8 cellular contexts compared by ENCODE assay signal in genomic region chr2:98472132-98472650, GRCh38. TPM values are rescaled to one million over a fixed set of nuclear protein-coding genes. Genes with fewer than 3 reads are reported as not detected.
DNase-seq lines count a peak whose midpoint lies in the region; ATAC-seq lines count a peak whose summit lies in the region.

No MANE protein-coding gene starts in this region.

- no peaks in the 10 kb centered on the region for H3K9me3 Mint-ChIP-seq in activated CD8-positive, alpha-beta memory T cell treated with anti-CD3 and anti-CD28 coated beads, Interleukin-2, amount 10 ng/mL, durations not matched to agents 7 days and 5 days (ENCODE audit: low read depth)
- no peaks in the 10 kb centered on the region for H3K9me3 Mint-ChIP-seq in activated CD8-positive, alpha-beta T cell treated with anti-CD3 and anti-CD28 coated beads, Interleukin-2, amount 10 ng/mL, durations not matched to agents 7 days and 5 days (ENCODE audit: insufficient read depth)
- H3K9me3 Mint-ChIP-seq in natural killer cell treated with Interleukin-12 subunit alpha and Interleukin-12 subunit beta and Interleukin-15 and Interleukin-18, amount 100 ng/mL, for 72 hours: no peaks in the 10 kb centered on the region

- no peak for ATAC-seq in activated CD8-positive, alpha-beta memory T cell treated with anti-CD3 and anti-CD28 coated beads, Interleukin-2, amount 10 ng/mL, durations not matched to agents 7 days and 5 days
- ATAC-seq in activated CD8-positive, alpha-beta T cell treated with anti-CD3 and anti-CD28 coated beads, Interleukin-2, amount 10 ng/mL, durations not matched to agents 7 days and 5 days: no peak
- ATAC-seq in natural killer cell treated with Interleukin-12 subunit alpha and Interleukin-12 subunit beta and Interleukin-15 and Interleukin-18, amount 100 ng/mL, for 72 hours: no peak
- ATAC-seq in HG02642 (IDR thresholded peaks at IDR 0.05; ENCODE audit: poor library complexity, unreplicated experiment): no peak
- ATAC-seq in HG03469 (IDR thresholded peaks at IDR 0.05; ENCODE audit: unreplicated experiment): no peak

- H3K4me3 Mint-ChIP-seq in activated CD8-positive, alpha-beta memory T cell treated with anti-CD3 and anti-CD28 coated beads, Interleukin-2, amount 10 ng/mL, durations not matched to agents 7 days and 5 days: no peak overlapping the region
- H3K4me3 Mint-ChIP-seq in activated CD8-positive, alpha-beta T cell treated with anti-CD3 and anti-CD28 coated beads, Interleukin-2, amount 10 ng/mL, durations not matched to agents 7 days and 5 days: peak overlapping the region; percentile 39
- peak overlapping the region; percentile 79 for H3K4me3 Mint-ChIP-seq in natural killer cell treated with Interleukin-12 subunit alpha and Interleukin-12 subunit beta and Interleukin-15 and Interleukin-18, amount 100 ng/mL, for 72 hours

- no peak for DNase-seq in activated CD8-positive, alpha-beta memory T cell treated with anti-CD3 and anti-CD28 coated beads, Interleukin-2, amount 10 ng/mL, durations not matched to agents 7 days and 5 days
- no peak for DNase-seq in activated CD8-positive, alpha-beta memory T cell treated with anti-CD3 and anti-CD28 coated beads, Interleukin-2, amount 50 U/mL, for 4 hours
- DNase-seq in NCI-H1694 (lab: John Stamatoyannopoulos, UW): peak; percentile 34
- no peak for DNase-seq in activated CD8-positive, alpha-beta T cell treated with anti-CD3 and anti-CD28 coated beads, Interleukin-2, amount 10 ng/mL, durations not matched to agents 7 days and 5 days
- DNase-seq in natural killer cell treated with Interleukin-12 subunit alpha and Interleukin-12 subunit beta and Interleukin-15 and Interleukin-18, amount 100 ng/mL, for 72 hours (ENCODE audit: low spot score): no peak
- DNase-seq in D341Med (ENCODE audit: low spot score): no peak

- peaks cover 99% of the 10 kb centered on the region for H3K4me1 Mint-ChIP-seq in activated CD8-positive, alpha-beta memory T cell treated with anti-CD3 and anti-CD28 coated beads, Interleukin-2, amount 10 ng/mL, durations not matched to agents 7 days and 5 days
- H3K4me1 Mint-ChIP-seq in activated CD8-positive, alpha-beta T cell treated with anti-CD3 and anti-CD28 coated beads, Interleukin-2, amount 10 ng/mL, durations not matched to agents 7 days and 5 days (ENCODE audit: low read depth): peaks cover 94% of the 10 kb centered on the region
- H3K4me1 Mint-ChIP-seq in natural killer cell treated with Interleukin-12 subunit alpha and Interleukin-12 subunit beta and Interleukin-15 and Interleukin-18, amount 100 ng/mL, for 72 hours (ENCODE audit: low read depth in 2 of 2): peaks cover 76 to 83% of the 10 kb centered on the region in 2 donors

- CTCF ChIA-PET in activated CD8-positive, alpha-beta memory T cell treated with anti-CD3 and anti-CD28 coated beads, Interleukin-2, amount 10 ng/mL, durations not matched to agents 7 days and 5 days (lab: Charles Lee): interaction anchor here (0.6 to 10.4 kb wide), 7 partner anchors 10 to 59 kb away, joined by 3 to 166 read pairs (median 5); partner anchors contain the start of gene INPP4A
- CTCF ChIA-PET in activated CD8-positive, alpha-beta T cell treated with anti-CD3 and anti-CD28 coated beads, Interleukin-2, amount 10 ng/mL, durations not matched to agents 7 days and 5 days (lab: Charles Lee): interaction anchor here (1.5 to 2.7 kb wide), 4 partner anchors 10 to 26 kb away, joined by 6 to 21 read pairs (median 12); no protein-coding TSS in a partner anchor

- POLR2A ChIA-PET in activated CD8-positive, alpha-beta T cell treated with anti-CD3 and anti-CD28 coated beads, Interleukin-2, amount 10 ng/mL, durations not matched to agents 7 days and 5 days (lab: Charles Lee): interaction anchor here (1.8 kb wide), 1 partner anchor 26 kb away, joined by 16 read pairs; no protein-coding TSS in a partner anchor

- H3K27ac Mint-ChIP-seq in activated CD8-positive, alpha-beta memory T cell treated with anti-CD3 and anti-CD28 coated beads, Interleukin-2, amount 10 ng/mL, durations not matched to agents 7 days and 5 days: peak overlapping the region; percentile 90
- H3K27ac Mint-ChIP-seq in activated CD8-positive, alpha-beta T cell treated with anti-CD3 and anti-CD28 coated beads, Interleukin-2, amount 10 ng/mL, durations not matched to agents 7 days and 5 days: peak overlapping the region; percentile 85
- H3K27ac Mint-ChIP-seq in natural killer cell treated with Interleukin-12 subunit alpha and Interleukin-12 subunit beta and Interleukin-15 and Interleukin-18, amount 100 ng/mL, for 72 hours: peak overlapping the region; percentile 94 to 95

- H3K27me3 Mint-ChIP-seq in activated CD8-positive, alpha-beta memory T cell treated with anti-CD3 and anti-CD28 coated beads, Interleukin-2, amount 10 ng/mL, durations not matched to agents 7 days and 5 days: no peaks in the 10 kb centered on the region
- no peaks in the 10 kb centered on the region for H3K27me3 Mint-ChIP-seq in activated CD8-positive, alpha-beta T cell treated with anti-CD3 and anti-CD28 coated beads, Interleukin-2, amount 10 ng/mL, durations not matched to agents 7 days and 5 days (ENCODE audit: low read depth)
- no peaks in the 10 kb centered on the region for H3K27me3 Mint-ChIP-seq in natural killer cell treated with Interleukin-12 subunit alpha and Interleukin-12 subunit beta and Interleukin-15 and Interleukin-18, amount 100 ng/mL, for 72 hours

- peaks cover 39% of the 10 kb centered on the region for H3K36me3 Mint-ChIP-seq in activated CD8-positive, alpha-beta memory T cell treated with anti-CD3 and anti-CD28 coated beads, Interleukin-2, amount 10 ng/mL, durations not matched to agents 7 days and 5 days
- peaks cover 64% of the 10 kb centered on the region for H3K36me3 Mint-ChIP-seq in activated CD8-positive, alpha-beta T cell treated with anti-CD3 and anti-CD28 coated beads, Interleukin-2, amount 10 ng/mL, durations not matched to agents 7 days and 5 days (ENCODE audit: low read depth)
- H3K36me3 Mint-ChIP-seq in natural killer cell treated with Interleukin-12 subunit alpha and Interleukin-12 subunit beta and Interleukin-15 and Interleukin-18, amount 100 ng/mL, for 72 hours: peaks cover 5% of the 10 kb centered on the region

RNA-seq across cellular contexts. Expression of gene INPP4A, which starts 27.5 kb away (rescaled TPM):
- 100 to 1,000 TPM; 144 to 229 TPM for total RNA-seq in activated CD8-positive, alpha-beta memory T cell treated with anti-CD3 and anti-CD28 coated beads, Interleukin-2, amount 10 ng/mL, durations not matched to agents 7 days and 5 days
- 100 to 1,000 TPM; 152 to 157 TPM for total RNA-seq in activated CD8-positive, alpha-beta T cell treated with anti-CD3 and anti-CD28 coated beads, Interleukin-2, amount 10 ng/mL, durations not matched to agents 7 days and 5 days
- total RNA-seq in natural killer cell treated with Interleukin-12 subunit alpha and Interleukin-12 subunit beta and Interleukin-15 and Interleukin-18, amount 100 ng/mL, for 72 hours: 100 to 1,000 TPM in 1 of 2 donors, 10 to 100 TPM in 1; 65.0 to 150 TPM
